In genomic region chr6:129519750-129520149, GRCh38 we compare ENCODE assay signal across 35 cellular contexts.
"Had no signal": no experiment of that assay in that cellular context is flagged by ENCODE, and none has a peak within 500 bp of the region (broad histone marks: within the 10 kb centered on the region; RNA-seq: fewer than 3 reads in every experiment).

No MANE protein-coding gene starts in this region.

- DNase-seq: Karpas-422, Kasumi-1, MG63, MM.1S, MV-4-11, NCI-H1048, NCI-H1092, NCI-H1092 treated with DMSO at 0.1 percent for 48 hours, NCI-H1105, NCI-H1105 treated with DMSO at 0.1 percent for 48 hours, NCI-H1417, NCI-H1417 treated with DMSO at 0.1 percent for 48 hours, NCI-H1436, NCI-H1436 treated with DMSO at 0.1 percent for 48 hours, NCI-H146, NCI-H1694, NCI-H1694 treated with DMSO at 0.1 percent for 48 hours, NCI-H187, NCI-H187 treated with DMSO at 0.1 percent for 48 hours, NCI-H1930, NCI-H2029, NCI-H2029 treated with DMSO at 0.1 percent for 48 hours, NCI-H2081, NCI-H2081 treated with DMSO at 0.1 percent for 48 hours, NCI-H2107, NCI-H2171, NCI-H2171 treated with DMSO at 0.1 percent for 48 hours, NCI-H2227 treated with DMSO at 0.1 percent for 48 hours, NCI-H226, NCI-H345, NCI-H446, NCI-H446 treated with DMSO at 0.1 percent for 48 hours, NCI-H510A, NCI-H510A treated with DMSO at 0.1 percent for 48 hours, NCI-H524 had no signal

- H3K9me3 ChIP-seq: MG63 had no signal

- H3K4me3 ChIP-seq: MG63 had no signal

- H3K27me3 ChIP-seq: MG63 had no signal

- H3K36me3 ChIP-seq: MG63 had no signal
